ENCODE assay signal across 15 cellular contexts in genomic region chr2:1661891-1662605, GRCh38.
"Had no signal": no experiment of that assay in that cellular context is flagged by ENCODE, and none has a peak within 500 bp of the region (broad histone marks: within the 10 kb centered on the region; RNA-seq: fewer than 3 reads in every experiment).

No MANE protein-coding gene starts in this region.

- ATAC-seq: activated naive CD8-positive, alpha-beta T cell treated with anti-CD3 and anti-CD28 coated beads, Interleukin-2, amount 50 U/mL, for 24 hours; heart left ventricle; psoas muscle had no signal

- H3K9me3 ChIP-seq: ascending aorta, heart left ventricle, psoas muscle, upper lobe of left lung had no signal

- H3K27ac Mint-ChIP-seq: activated CD4-positive, alpha-beta memory T cell treated with anti-CD3 and anti-CD28 coated beads, Interleukin-2, amount 10 ng/mL, durations not matched to agents 7 days and 5 days; activated naive CD8-positive, alpha-beta T cell treated with anti-CD3 and anti-CD28 coated beads, Interleukin-2, amount 50 U/mL, for 24 hours; T-helper 2 cell treated with Interferon-gamma antibody and Interleukin-4, amounts not matched to agents 5 μg/mL and 100 μg/mL, for 36 hours had no signal

- H3K27me3 Mint-ChIP-seq: activated CD4-positive, alpha-beta memory T cell treated with anti-CD3 and anti-CD28 coated beads, Interleukin-2, amount 10 ng/mL, durations not matched to agents 7 days and 5 days had no signal

- DNase-seq: activated CD4-positive, alpha-beta memory T cell treated with anti-CD3 and anti-CD28 coated beads, Interleukin-2, amount 10 ng/mL, durations not matched to agents 7 days and 5 days; activated CD4-positive, CD25-positive, alpha-beta regulatory T cell treated with anti-CD3 and anti-CD28 coated beads, Interleukin-2, amount 50 U/mL, for 72 hours; activated CD8-positive, alpha-beta memory T cell treated with anti-CD3 and anti-CD28 coated beads, Interleukin-2, amount 50 U/mL, for 4 hours; activated naive CD4-positive, alpha-beta T cell treated with Interleukin-2 at 50 U/mL for 16 hours; activated naive CD8-positive, alpha-beta T cell treated with anti-CD3 and anti-CD28 coated beads, Interleukin-2, amount 50 U/mL, for 24 hours; midbrain; nucleus accumbens; stimulated activated CD4-positive, alpha-beta T cell treated with anti-CD3 and anti-CD28 coated beads, Interleukin-12 subunit alpha, Interleukin-12 subunit beta, amount 100 ng/mL, for 4 hours; stimulated activated naive CD4-positive, alpha-beta T cell; substantia nigra had no signal

- H3K4me3 Mint-ChIP-seq: activated CD4-positive, alpha-beta memory T cell treated with anti-CD3 and anti-CD28 coated beads, Interleukin-2, amount 10 ng/mL, durations not matched to agents 7 days and 5 days; activated naive CD8-positive, alpha-beta T cell treated with anti-CD3 and anti-CD28 coated beads, Interleukin-2, amount 50 U/mL, for 24 hours; T-helper 2 cell treated with Interferon-gamma antibody and Interleukin-4, amounts not matched to agents 5 μg/mL and 100 μg/mL, for 36 hours had no signal

- H3K27ac ChIP-seq: ascending aorta, heart left ventricle, psoas muscle, upper lobe of left lung had no signal

- H3K9me3 Mint-ChIP-seq: activated CD4-positive, alpha-beta memory T cell treated with anti-CD3 and anti-CD28 coated beads, Interleukin-2, amount 10 ng/mL, durations not matched to agents 7 days and 5 days; activated naive CD8-positive, alpha-beta T cell treated with anti-CD3 and anti-CD28 coated beads, Interleukin-2, amount 50 U/mL, for 24 hours; T-helper 2 cell treated with Interferon-gamma antibody and Interleukin-4, amounts not matched to agents 5 μg/mL and 100 μg/mL, for 36 hours had no signal

- H3K4me1 ChIP-seq: heart left ventricle, psoas muscle, upper lobe of left lung had no signal

- H3K4me3 ChIP-seq: ascending aorta, heart left ventricle, psoas muscle, upper lobe of left lung had no signal

- H3K4me1 Mint-ChIP-seq: activated CD4-positive, alpha-beta memory T cell treated with anti-CD3 and anti-CD28 coated beads, Interleukin-2, amount 10 ng/mL, durations not matched to agents 7 days and 5 days; activated naive CD8-positive, alpha-beta T cell treated with anti-CD3 and anti-CD28 coated beads, Interleukin-2, amount 50 U/mL, for 24 hours had no signal

- H3K27me3 ChIP-seq: ascending aorta, heart left ventricle, upper lobe of left lung had no signal
